In genomic region chr10:82924711-82925110, GRCh38 we compare ENCODE assay signal across 15 cellular contexts.
A peak's percentile ranks its signal among the peaks of the same experiment; 100 is the strongest.
DNase-seq lines count a peak whose midpoint lies in the region; ATAC-seq and TF ChIP-seq lines count a peak whose summit lies in the region.
"Had no signal": no experiment of that assay in that cellular context is flagged by ENCODE, and none has a peak within 500 bp of the region (broad histone marks: within the 10 kb centered on the region; RNA-seq: fewer than 3 reads in every experiment).

No MANE protein-coding gene starts in this region.

- no peak overlapping the region for H3K23ac ChIP-seq in mesenchymal stem cell (ENCODE audit: low read length in 2 of 2)

- H3K9me3 ChIP-seq in mesenchymal stem cell (ENCODE audit: control insufficient read depth, low read length): no peaks in the 10 kb centered on the region

- no peaks in the 10 kb centered on the region for H3K4me1 ChIP-seq in mesenchymal stem cell (ENCODE audit: control insufficient read depth, insufficient read depth, low read depth, low read length)

- H3K27ac ChIP-seq in mesenchymal stem cell (ENCODE audit: low read length, poor library complexity, severe bottlenecking): no peak overlapping the region

- no peak overlapping the region for H3K4ac ChIP-seq in mesenchymal stem cell (ENCODE audit: low read depth in 1 of 2, low read length in 2 of 2)

- ATAC-seq in SK-N-SH treated with all-trans-retinoic acid at 6 μM for 48 hours (peak; percentile 79), GM21423 (IDR thresholded peaks at IDR 0.05; ENCODE audit: unreplicated experiment) (no peak)
- ATAC-seq: GM23338 had no signal

- no peak overlapping the region for H2AFZ ChIP-seq in mesenchymal stem cell (ENCODE audit: low read depth, low read length)
- H2AFZ ChIP-seq: GM23338 had no signal

- no peak overlapping the region for H3K14ac ChIP-seq in mesenchymal stem cell (ENCODE audit: low read length in 2 of 2)

- no peak overlapping the region for H2AK5ac ChIP-seq in mesenchymal stem cell (ENCODE audit: low read length, severe bottlenecking)

- H2BK5ac ChIP-seq in mesenchymal stem cell (ENCODE audit: low read depth, low read length, poor library complexity, severe bottlenecking): no peak overlapping the region

- H2BK15ac ChIP-seq in mesenchymal stem cell (ENCODE audit: low read depth, poor library complexity, severe bottlenecking): no peak overlapping the region

- H3K79me1 ChIP-seq in mesenchymal stem cell (replicated peaks; ENCODE audit: low read length, poor library complexity, severe bottlenecking): no peaks in the 10 kb centered on the region

- no peaks in the 10 kb centered on the region for H3K36me3 ChIP-seq in mesenchymal stem cell (ENCODE audit: control insufficient read depth in 1 of 2, insufficient read depth in 2 of 2, low read depth in 1 of 2, low read length in 2 of 2)

- H3K9ac ChIP-seq in mesenchymal stem cell (ENCODE audit: low read length): no peak overlapping the region

- H3K4me3 ChIP-seq in mesenchymal stem cell (ENCODE audit: insufficient read depth in 1 of 2, low read depth in 1 of 2, low read length in 2 of 2): no peak overlapping the region
- H3K4me3 ChIP-seq: GM12878, GM23338 had no signal

- H3K27me3 ChIP-seq in mesenchymal stem cell (ENCODE audit: control insufficient read depth in 1 of 2, insufficient read depth in 1 of 2, low read length in 2 of 2): no peaks in the 10 kb centered on the region

- no peak overlapping the region for H2BK12ac ChIP-seq in mesenchymal stem cell (ENCODE audit: low read length in 2 of 2)

- WGBS in mesenchymal stem cell: no CpG with 5 or more reads among the region's 1 CpG

- H2BK120ac ChIP-seq in mesenchymal stem cell (ENCODE audit: low read depth, low read length): no peak overlapping the region

- no peak overlapping the region for H3K4me2 ChIP-seq in mesenchymal stem cell (ENCODE audit: low read length, poor library complexity, severe bottlenecking)
- H3K4me2 ChIP-seq: GM23338 had no signal

- DNase-seq in dedifferentiated amniotic fluid mesenchymal stem cell (ENCODE audit: extremely low spot score): peak; percentile 21
- DNase-seq in mesenchymal stem cell: peak; percentile 27
- DNase-seq in activated naive CD4-positive, alpha-beta T cell (lab: John Stamatoyannopoulos, UW): no peak
- DNase-seq in stimulated activated CD4-positive, alpha-beta T cell treated with anti-CD3 and anti-CD28 coated beads, Interleukin-4, amount 100 ng/mL, for 1 hour: no peak
- no peak for DNase-seq in occipital lobe (lab: John Stamatoyannopoulos, UW)
- DNase-seq: C1 segment of cervical spinal cord; Calu3; CD4-positive, alpha-beta T cell; DMS 273 treated with DMSO at 0.1 percent for 48 hours; DMS79; H7 had no signal

- H3K18ac ChIP-seq in mesenchymal stem cell (ENCODE audit: low read depth in 1 of 2, low read length in 2 of 2): no peak overlapping the region

- no peak overlapping the region for H4K91ac ChIP-seq in mesenchymal stem cell (ENCODE audit: low read length)

- H4K8ac ChIP-seq in mesenchymal stem cell (ENCODE audit: low read length): no peak overlapping the region

TF ChIP-seq in SK-N-SH treated with all-trans-retinoic acid at 6 μM for 48 hours, 23 proteins besides CTCF, POLR2A, EP300 and RAD21:
- peak; percentile 71 for TF ChIP-seq ISL1 (CRISPR knock-in tag; IDR thresholded peaks at IDR 0.05)
- no peak for TF ChIP-seq ESRRG (CRISPR knock-in tag; IDR thresholded peaks at IDR 0.05)
- TF ChIP-seq ZNF70 (CRISPR knock-in tag; IDR thresholded peaks at IDR 0.05): no peak
- no peak for TF ChIP-seq ARNTL (CRISPR knock-in tag; IDR thresholded peaks at IDR 0.05; ENCODE audit: borderline replicate concordance, low read depth)
- 0 out of 2 replicates have a peak, but pooled peaks have one; percentile 50 for TF ChIP-seq SNAI2 (CRISPR knock-in tag; IDR thresholded peaks at IDR 0.05)
- TF ChIP-seq TOX (CRISPR knock-in tag; IDR thresholded peaks at IDR 0.05; ENCODE audit: borderline replicate concordance): peak; percentile 93
- TF ChIP-seq BACH2 (CRISPR knock-in tag; IDR thresholded peaks at IDR 0.05; ENCODE audit: borderline replicate concordance): no peak
- TF ChIP-seq, protein P1, sequence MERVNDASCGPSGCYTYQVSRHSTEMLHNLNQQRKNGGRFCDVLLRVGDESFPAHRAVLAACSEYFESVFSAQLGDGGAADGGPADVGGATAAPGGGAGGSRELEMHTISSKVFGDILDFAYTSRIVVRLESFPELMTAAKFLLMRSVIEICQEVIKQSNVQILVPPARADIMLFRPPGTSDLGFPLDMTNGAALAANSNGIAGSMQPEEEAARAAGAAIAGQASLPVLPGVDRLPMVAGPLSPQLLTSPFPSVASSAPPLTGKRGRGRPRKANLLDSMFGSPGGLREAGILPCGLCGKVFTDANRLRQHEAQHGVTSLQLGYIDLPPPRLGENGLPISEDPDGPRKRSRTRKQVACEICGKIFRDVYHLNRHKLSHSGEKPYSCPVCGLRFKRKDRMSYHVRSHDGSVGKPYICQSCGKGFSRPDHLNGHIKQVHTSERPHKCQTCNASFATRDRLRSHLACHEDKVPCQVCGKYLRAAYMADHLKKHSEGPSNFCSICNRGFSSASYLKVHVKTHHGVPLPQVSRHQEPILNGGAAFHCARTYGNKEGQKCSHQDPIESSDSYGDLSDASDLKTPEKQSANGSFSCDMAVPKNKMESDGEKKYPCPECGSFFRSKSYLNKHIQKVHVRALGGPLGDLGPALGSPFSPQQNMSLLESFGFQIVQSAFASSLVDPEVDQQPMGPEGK (CRISPR knock-in tag; IDR thresholded peaks at IDR 0.05; ENCODE audit: borderline replicate concordance): no peak; the same call in 1 of the 2 replicates
- no peak for TF ChIP-seq PPARA (CRISPR knock-in tag; IDR thresholded peaks at IDR 0.05; ENCODE audit: borderline replicate concordance)
- TF ChIP-seq, protein P2, sequence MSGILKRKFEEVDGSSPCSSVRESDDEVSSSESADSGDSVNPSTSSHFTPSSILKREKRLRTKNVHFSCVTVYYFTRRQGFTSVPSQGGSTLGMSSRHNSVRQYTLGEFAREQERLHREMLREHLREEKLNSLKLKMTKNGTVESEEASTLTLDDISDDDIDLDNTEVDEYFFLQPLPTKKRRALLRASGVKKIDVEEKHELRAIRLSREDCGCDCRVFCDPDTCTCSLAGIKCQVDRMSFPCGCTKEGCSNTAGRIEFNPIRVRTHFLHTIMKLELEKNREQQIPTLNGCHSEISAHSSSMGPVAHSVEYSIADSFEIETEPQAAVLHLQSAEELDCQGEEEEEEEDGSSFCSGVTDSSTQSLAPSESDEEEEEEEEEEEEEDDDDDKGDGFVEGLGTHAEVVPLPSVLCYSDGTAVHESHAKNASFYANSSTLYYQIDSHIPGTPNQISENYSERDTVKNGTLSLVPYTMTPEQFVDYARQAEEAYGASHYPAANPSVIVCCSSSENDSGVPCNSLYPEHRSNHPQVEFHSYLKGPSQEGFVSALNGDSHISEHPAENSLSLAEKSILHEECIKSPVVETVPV (CRISPR knock-in tag; IDR thresholded peaks at IDR 0.05): no peak
- peak; percentile 33; the same call in 1 of the 2 replicates for TF ChIP-seq TCF4 (CRISPR knock-in tag; IDR thresholded peaks at IDR 0.05; ENCODE audit: borderline replicate concordance)
- peak; percentile 48; the same call in 1 of the 2 replicates for TF ChIP-seq RARB (CRISPR knock-in tag; IDR thresholded peaks at IDR 0.05)
- no peak for TF ChIP-seq ZNF565 (CRISPR knock-in tag; conservative IDR thresholded peaks at IDR 0.05; ENCODE audit: low read depth)
- TF ChIP-seq ZC3H10 (CRISPR knock-in tag; IDR thresholded peaks at IDR 0.05): peak; percentile 91
- TF ChIP-seq POU6F1 (CRISPR knock-in tag; IDR thresholded peaks at IDR 0.05; ENCODE audit: borderline replicate concordance, low read depth): peak; percentile 64; the same call in 1 of the 2 replicates
- TF ChIP-seq, protein P3, sequence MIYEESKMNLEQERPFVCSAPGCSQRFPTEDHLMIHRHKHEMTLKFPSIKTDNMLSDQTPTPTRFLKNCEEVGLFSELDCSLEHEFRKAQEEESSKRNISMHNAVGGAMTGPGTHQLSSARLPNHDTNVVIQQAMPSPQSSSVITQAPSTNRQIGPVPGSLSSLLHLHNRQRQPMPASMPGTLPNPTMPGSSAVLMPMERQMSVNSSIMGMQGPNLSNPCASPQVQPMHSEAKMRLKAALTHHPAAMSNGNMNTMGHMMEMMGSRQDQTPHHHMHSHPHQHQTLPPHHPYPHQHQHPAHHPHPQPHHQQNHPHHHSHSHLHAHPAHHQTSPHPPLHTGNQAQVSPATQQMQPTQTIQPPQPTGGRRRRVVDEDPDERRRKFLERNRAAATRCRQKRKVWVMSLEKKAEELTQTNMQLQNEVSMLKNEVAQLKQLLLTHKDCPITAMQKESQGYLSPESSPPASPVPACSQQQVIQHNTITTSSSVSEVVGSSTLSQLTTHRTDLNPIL (CRISPR knock-in tag; IDR thresholded peaks at IDR 0.05; ENCODE audit: low read depth): no peak
TF ChIP-seq in SK-N-SH treated with all-trans-retinoic acid at 6 μM for 48 hours: peak in this region for 7.

Comparison
In these comparisons a context has a peak if more than half of its experiments do, and no peak if none do; other contexts are left out.
1. DNase-seq: peak in dedifferentiated amniotic fluid mesenchymal stem cell (single experiment) and mesenchymal stem cell (single experiment); none in activated naive CD4-positive, alpha-beta T cell (0 of 4), stimulated activated CD4-positive, alpha-beta T cell treated with anti-CD3 and anti-CD28 coated beads, Interleukin-4, amount 100 ng/mL, for 1 hour (single experiment) and occipital lobe (single experiment).